Comparison of ENCODE assay signal across 25 cellular contexts in the genomic region with DNA sequence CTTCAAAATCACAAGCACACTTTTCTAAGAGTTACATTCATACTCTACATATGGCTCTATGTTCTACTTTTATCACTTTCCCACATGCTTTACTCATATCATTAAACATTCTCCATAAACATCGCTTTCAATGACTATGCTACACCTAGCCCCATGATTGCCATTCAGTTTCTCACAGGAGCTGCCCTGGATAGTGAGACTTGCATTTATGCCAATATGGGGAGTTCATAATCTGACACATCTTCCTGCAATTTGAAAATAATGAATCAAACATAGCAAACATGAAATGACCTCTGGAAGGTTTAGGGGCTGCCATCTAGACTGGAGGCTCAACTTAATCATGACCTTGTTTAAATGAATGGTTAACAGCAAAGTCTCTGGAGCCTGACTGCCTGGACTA. TPM values are rescaled to one million over a fixed set of nuclear protein-coding genes. Genes with fewer than 3 reads are reported as not detected.
"Had no signal": no experiment of that assay in that cellular context is flagged by ENCODE, and none has a peak within 500 bp of the region (broad histone marks: within the 10 kb centered on the region; RNA-seq: fewer than 3 reads in every experiment).

No MANE protein-coding gene starts in this region.

- DNase-seq: MV-4-11, NCI-H1048, NCI-H1105, NCI-H1417, NCI-H1436 treated with DMSO at 0.1 percent for 48 hours, NCI-H1694, NCI-H187 treated with DMSO at 0.1 percent for 48 hours, NCI-H2107, NCI-H226, NCI-H446, NCI-H510A, NCI-H524 treated with DMSO at 0.1 percent for 48 hours, NCI-H69, SHP77, SK-N-SH, SW 1271 had no signal

- H3K9ac ChIP-seq: KMS-11, SK-N-SH had no signal

- H3K9me3 ChIP-seq: SK-N-SH had no signal

- ATAC-seq: K562, Panc1 had no signal

- FAIRE-seq: K562 had no signal

- H3K4me2 ChIP-seq: KMS-11, SK-N-SH had no signal

- H3K27ac ChIP-seq: KMS-11, RWPE1 had no signal

- H3K9me2 ChIP-seq: SK-N-SH had no signal

- H3K4me3 ChIP-seq: K562 had no signal

RNA-seq across cellular contexts. Expression of gene CYP4A22, which starts 9.0 kb away (rescaled TPM):
- total RNA-seq: HT1080, LHCN-M2, MCF 10A, SK-MEL-5 had no signal
- polyA plus RNA-seq: IgD-negative memory B cell, K562, SK-N-SH had no signal
